Comparison of ENCODE assay signal across 7 cellular contexts in genomic region chr4:84503495-84504437, GRCh38. TPM values are rescaled to one million over a fixed set of nuclear protein-coding genes. Genes with fewer than 3 reads are reported as not detected.
DNase-seq lines count a peak whose midpoint lies in the region; ATAC-seq, FAIRE-seq and TF ChIP-seq lines count a peak whose summit lies in the region.

No MANE protein-coding gene starts in this region.

- H3K9me3 ChIP-seq in GM12878 (replicated peaks; ENCODE audit: control insufficient read depth, insufficient read depth, low read length) (no peaks in the 10 kb centered on the region), transverse colon (no peaks in the 10 kb centered on the region)

- no peak overlapping the region for H2AFZ ChIP-seq in GM12878 (ENCODE audit: control insufficient read depth, low read depth, low read length)

- H3K4me3 ChIP-seq in GM12878 (no peak overlapping the region), transverse colon (no peak overlapping the region)

- peak; percentile 82 for TF ChIP-seq RAD21 in GM12878 (IDR thresholded peaks at IDR 0.05; ENCODE audit: insufficient read depth, low read depth, low read length)

- TF ChIP-seq EP300 in GM12878 (IDR thresholded peaks at IDR 0.05; ENCODE audit: borderline replicate concordance in 1 of 2, control insufficient read depth in 1 of 2, low read depth in 2 of 2, low read length in 2 of 2) (no peak), transverse colon (IDR thresholded peaks at IDR 0.05; ENCODE audit: low read depth) (no peak)

- H4K20me1 ChIP-seq in GM12878 (ENCODE audit: control insufficient read depth, insufficient read depth) = no peaks in the 10 kb centered on the region

- SMC1A ChIA-PET in GM12878 (lab: Charles Lee; ENCODE audit: uncharacterized antibody, unreplicated experiment) = no interaction called here

- H3K79me2 ChIP-seq in GM12878 (ENCODE audit: control insufficient read depth, insufficient read depth, low read length) = no peaks in the 10 kb centered on the region

- no peak overlapping the region for H3K4me2 ChIP-seq in GM12878 (ENCODE audit: control insufficient read depth, insufficient read depth)

- POLR2A ChIA-PET in GM12878 (lab: Charles Lee) = no interaction called here

- FAIRE-seq in GM12878 (lab: Jason Lieb, UNC) = peak; percentile 54

- in situ Hi-C loops in GM12878 (cut with MboI) (no loop called here), transverse colon (cut with MboI; ENCODE audit: low pct_ligation_motif_present in 1 of 4, low pct_unique_long_range_greater_than_20kb in 1 of 4, low sequenced_read_pairs in 3 of 4) (loop anchor here (25.0 kb wide), 5 partner anchors 341 to 991 kb away; no protein-coding TSS in a partner anchor)

- no peak overlapping the region for H3K9ac ChIP-seq in GM12878 (ENCODE audit: control insufficient read depth, insufficient read depth, low read length)

- peak; percentile 57 for DNase-seq in EL
- peak; percentile 72 for DNase-seq in GM20000 (ENCODE audit: low spot score)
- peak; percentile 71 for DNase-seq in NCI-H748 (lab: John Stamatoyannopoulos, UW; ENCODE audit: unreplicated experiment)
- DNase-seq in GM12878 (ENCODE audit: low read depth, low spot score) = no peak
- DNase-seq in iris pigment epithelial cell (ENCODE audit: low read depth) = peak; percentile 75
- no peak for DNase-seq in transverse colon

- CTCF ChIA-PET in GM12878 (lab: Yijun Ruan, JAX) = interaction anchor here (0.6 to 2.2 kb wide), 3 partner anchors 9 to 859 kb away, joined by 3 to 8 read pairs (median 4); no protein-coding TSS in a partner anchor

- H3K27me3 ChIP-seq in GM12878 (replicated peaks in 1 of 2; ENCODE audit: control insufficient read depth in 2 of 2, insufficient read depth in 2 of 2, low read length in 1 of 2) = peaks cover 7 to 10% of the 10 kb centered on the region in 2 experiments
- H3K27me3 ChIP-seq in transverse colon = peaks cover 100% of the 10 kb centered on the region

- TF ChIP-seq POLR2A in GM12878 (IDR thresholded peaks at IDR 0.05; ENCODE audit: low read depth, low read length) (no peak), transverse colon (IDR thresholded peaks at IDR 0.05) (no peak)

- ATAC-seq in HG03521 (IDR thresholded peaks at IDR 0.05; ENCODE audit: unreplicated experiment) (peak; percentile 84), GM12878 (peak; percentile 95)

- 19% methylated on average over 19 of the region's 19 CpGs for WGBS in GM12878 (ENCODE audit: insufficient coverage, insufficient replicate concordance, low lambda C conversion rate, missing lambda C conversion rate)
- 8 to 10% methylated on average over 19 of the region's 19 CpGs for WGBS in transverse colon (ENCODE audit: low coverage in 1 of 2), 2 donors

- no peaks in the 10 kb centered on the region for H3K36me3 ChIP-seq in GM12878 (ENCODE audit: control insufficient read depth in 2 of 2, insufficient read depth in 2 of 2, low read length in 1 of 2)
- no peaks in the 10 kb centered on the region for H3K36me3 ChIP-seq in transverse colon

- RAD21 ChIA-PET in GM12878 (lab: Charles Lee; ENCODE audit: unreplicated experiment) = no interaction called here

- intact Hi-C loops in GM12878 (cut with micrococcal nuclease; ENCODE audit: unreplicated experiment) (loop anchor here (1.0 kb wide), 3 partner anchors 597 to 859 kb away; no protein-coding TSS in a partner anchor), transverse colon (cut with DNase I; ENCODE audit: low total_unique reads) (no loop called here)

- no peaks in the 10 kb centered on the region for H3K4me1 ChIP-seq in GM12878 (ENCODE audit: control insufficient read depth, insufficient read depth, low read length)
- peaks cover 0 to 16% (median 11%) of the 10 kb centered on the region in 4 donors for H3K4me1 ChIP-seq in transverse colon

- H3K27ac ChIP-seq in GM12878 (ENCODE audit: control insufficient read depth, insufficient read depth) (no peak overlapping the region), transverse colon (no peak overlapping the region)

- no TSS peak for BruUV-seq in GM12878 (replicated peaks; lab: Mats Ljungman, UMichigan)

- TF ChIP-seq CTCF in GM20000 (IDR thresholded peaks at IDR 0.05; ENCODE audit: extremely low read depth, missing control alignments) (no peak), GM12878 (IDR thresholded peaks at IDR 0.05 in 2 of 3, conservative IDR thresholded peaks at IDR 0.05 in 1 of 3; ENCODE audit: control insufficient read depth in 2 of 3, extremely low read depth in 1 of 3, insufficient read depth in 1 of 3, low read depth in 3 of 3, low read length in 3 of 3) (peak; percentile 54 to 67 (median 57); a peak in 5 of 6 replicates), transverse colon (IDR thresholded peaks at IDR 0.05) (peak; percentile 53 to 61 (median 56))

TF ChIP-seq in GM12878, 131 proteins besides CTCF, POLR2A, EP300 and RAD21 (continues in another document):
- TF ChIP-seq CHD4 (IDR thresholded peaks at IDR 0.05) (no peak), DPF2 (IDR thresholded peaks at IDR 0.05) (no peak), MYB (IDR thresholded peaks at IDR 0.05; ENCODE audit: borderline replicate concordance, low read depth, low read length) (no peak), YY1 (IDR thresholded peaks at IDR 0.05; ENCODE audit: low read depth, low read length) (peak; percentile 84), SREBF1 (IDR thresholded peaks at IDR 0.05; ENCODE audit: low read length) (no peak), POU2F2 (IDR thresholded peaks at IDR 0.05; ENCODE audit: borderline replicate concordance, low read depth, low read length) (0 out of 3 replicates have a peak, but pooled peaks have one; percentile 25), NRF1 (conservative IDR thresholded peaks at IDR 0.05; ENCODE audit: low read depth, low read length) (no peak), NFXL1 (IDR thresholded peaks at IDR 0.05; ENCODE audit: borderline replicate concordance) (no peak), JUNB (IDR thresholded peaks at IDR 0.05) (no peak), EZH2 (IDR thresholded peaks at IDR 0.05; ENCODE audit: borderline replicate concordance, control insufficient read depth, low read depth, low read length) (no peak), SUZ12 (IDR thresholded peaks at IDR 0.05; ENCODE audit: unreplicated experiment) (no peak), FOXK2 (IDR thresholded peaks at IDR 0.05) (no peak), ELK1 (IDR thresholded peaks at IDR 0.05; ENCODE audit: low read depth, low read length) (no peak), CEBPZ (IDR thresholded peaks at IDR 0.05; ENCODE audit: low read depth, low read length) (no peak), SMC3 (IDR thresholded peaks at IDR 0.05; ENCODE audit: borderline replicate concordance, low read length) (peak; percentile 66), BCL11A (IDR thresholded peaks at IDR 0.05; ENCODE audit: low read depth, low read length) (no peak)

RNA-seq across cellular contexts. Expression of gene NKX6-1, which starts 4.7 kb away (rescaled TPM):
- total RNA-seq in GM12878 (2013; cell fraction: nucleolus; rRNA removed) = not detected in 2 replicates
- not detected in 2 replicates for total RNA-seq in GM12878 (2014; rRNA removed)
- total RNA-seq in GM12878 (2014; rRNA removed; fragmentation: Illumina TruSeq; extraction: Trizol) = not detected in 2 replicates
- not detected in 2 replicates for total RNA-seq in GM12878 (2021)
- polyA plus RNA-seq in GM12878 (2011; ENCODE audit: low read depth) = not detected
- polyA plus RNA-seq in GM12878 (2011; rRNA removed) = not detected in 2 replicates
- polyA plus RNA-seq in GM12878 (2011; cell fraction: cytosol; rRNA removed) = not detected in 2 replicates
- not detected in 2 replicates for polyA plus RNA-seq in GM12878 (2011; cell fraction: nucleus; rRNA removed)
- polyA plus RNA-seq in GM12878 (2012) = not detected in 2 replicates
- not detected in 2 replicates for polyA plus RNA-seq in GM12878 (2014; fragmentation: Illumina TruSeq; extraction: Trizol)
- polyA plus RNA-seq in GM12878 (2014; fragmentation: Nextera tagmentation; extraction: Ambion mirVana) = not detected
- not detected in 2 replicates for polyA plus RNA-seq in GM12878 (2014; rRNA removed)
- polyA plus RNA-seq in GM12878 (2016; fragmentation: Nextera tagmentation; extraction: Ambion mirVana) = not detected
- not detected in 2 replicates for polyA minus RNA-seq in GM12878 (2011; rRNA and poly(A)+ RNA removed)
- not detected in 2 replicates for polyA minus RNA-seq in GM12878 (2011; cell fraction: cytosol; rRNA and poly(A)+ RNA removed)
- not detected in 2 replicates for polyA minus RNA-seq in GM12878 (2011; cell fraction: nucleus; rRNA and poly(A)+ RNA removed)
- total RNA-seq in transverse colon = under 1 TPM in 1 of 4 donors, not detected in 3; 0.14 TPM

Comparison
In these comparisons a context has a peak if more than half of its experiments do, and no peak if none do; other contexts are left out.
1. DNase-seq: peak in EL (single experiment), GM20000 (single experiment), NCI-H748 (single experiment) and iris pigment epithelial cell (single experiment); none in GM12878 (single experiment) and transverse colon (single experiment).